In genomic region chr19:39157997-39158389, GRCh38 we compare ENCODE assay signal across 2 cellular contexts.
A peak's percentile ranks its signal among the peaks of the same experiment; 100 is the strongest.
TF ChIP-seq lines count a peak whose summit lies in the region.

No MANE protein-coding gene starts in this region.

TF ChIP-seq in HEK293, 187 proteins besides CTCF, POLR2A, EP300 and RAD21 (continues in another document):
- TF ChIP-seq YY1 (tag by site-specific recombination; IDR thresholded peaks at IDR 0.05) (no peak), ZFP37 (tag by site-specific recombination; IDR thresholded peaks at IDR 0.05) (no peak), WT1 (tag by site-specific recombination; IDR thresholded peaks at IDR 0.05) (no peak), ZNF324 (tag by site-specific recombination; IDR thresholded peaks at IDR 0.05) (no peak), ZNF292 (tag by site-specific recombination; IDR thresholded peaks at IDR 0.05; ENCODE audit: borderline replicate concordance, low read depth) (no peak), ZSCAN4 (tag by site-specific recombination; IDR thresholded peaks at IDR 0.05) (peak; percentile 97), ZNF704 (tag by site-specific recombination; IDR thresholded peaks at IDR 0.05) (no peak), ZNF23 (tag by site-specific recombination; IDR thresholded peaks at IDR 0.05; ENCODE audit: borderline replicate concordance) (no peak), SP3 (tag by site-specific recombination; IDR thresholded peaks at IDR 0.05) (no peak), PRDM1 (tag by site-specific recombination; IDR thresholded peaks at IDR 0.05) (no peak), PATZ1 (tag by site-specific recombination; IDR thresholded peaks at IDR 0.05) (no peak), ZBTB10 (tag by site-specific recombination; IDR thresholded peaks at IDR 0.05) (no peak), ZNF423 (tag by site-specific recombination; IDR thresholded peaks at IDR 0.05) (no peak), ZNF777 (tag by site-specific recombination; IDR thresholded peaks at IDR 0.05; ENCODE audit: borderline replicate concordance) (no peak; the same call in 1 of the 2 replicates), ZNF155 (tag by site-specific recombination; IDR thresholded peaks at IDR 0.05) (no peak), ZNF169 (tag by site-specific recombination; IDR thresholded peaks at IDR 0.05) (0 out of 2 replicates have a peak, but pooled peaks have one; percentile 44), ZNF629 (tag by site-specific recombination; IDR thresholded peaks at IDR 0.05) (no peak), ZNF76 (tag by site-specific recombination; IDR thresholded peaks at IDR 0.05; ENCODE audit: borderline replicate concordance, low read depth) (no peak), KLF10 (tag by site-specific recombination; IDR thresholded peaks at IDR 0.05) (no peak), ZBTB1 (tag by site-specific recombination; IDR thresholded peaks at IDR 0.05) (no peak), ZNF571 (tag by site-specific recombination; IDR thresholded peaks at IDR 0.05) (no peak), ZNF311 (tag by site-specific recombination; IDR thresholded peaks at IDR 0.05; ENCODE audit: borderline replicate concordance) (peak; percentile 92), ZXDB (tag by site-specific recombination; IDR thresholded peaks at IDR 0.05) (no peak), ZNF707 (tag by site-specific recombination; IDR thresholded peaks at IDR 0.05) (no peak), SALL2 (tag by site-specific recombination; IDR thresholded peaks at IDR 0.05; ENCODE audit: borderline replicate concordance) (0 out of 2 replicates have a peak, but pooled peaks have one; percentile 47), ZNF626 (tag by site-specific recombination; IDR thresholded peaks at IDR 0.05) (no peak), ZNF112 (tag by site-specific recombination; IDR thresholded peaks at IDR 0.05) (no peak), MZF1 (tag by site-specific recombination; IDR thresholded peaks at IDR 0.05; ENCODE audit: borderline replicate concordance) (no peak), ZNF157 (tag by site-specific recombination; IDR thresholded peaks at IDR 0.05) (no peak)

TF ChIP-seq in K562, 482 proteins besides CTCF, POLR2A, EP300 and RAD21:
- TF ChIP-seq ZBTB43 (CRISPR knock-in tag; IDR thresholded peaks at IDR 0.05) (0 out of 2 replicates have a peak, but pooled peaks have one; percentile 52), RAD51 (IDR thresholded peaks at IDR 0.05; ENCODE audit: borderline replicate concordance, low read depth) (no peak), NFRKB (IDR thresholded peaks at IDR 0.05; ENCODE audit: low read depth) (peak; percentile 44; the same call in 1 of the 2 replicates), HDAC1 (IDR thresholded peaks at IDR 0.05) (0 out of 4 replicates have a peak, but pooled peaks of 1 of the 2 experiments have one; percentile 37), PHF20 (IDR thresholded peaks at IDR 0.05; ENCODE audit: partially characterized antibody) (peak; percentile 80), MYNN (IDR thresholded peaks at IDR 0.05) (peak; percentile 29; the same call in 1 of the 2 replicates), MYNN (CRISPR knock-in tag; IDR thresholded peaks at IDR 0.05) (no peak), ZNF232 (CRISPR knock-in tag; IDR thresholded peaks at IDR 0.05) (no peak), WHSC1 (IDR thresholded peaks at IDR 0.05; ENCODE audit: low read length) (peak; percentile 30), ZC3H4 (CRISPR knock-in tag; IDR thresholded peaks at IDR 0.05; ENCODE audit: borderline replicate concordance) (0 out of 2 replicates have a peak, but pooled peaks have one; percentile 41)
